In genomic region chr12:13964666-13965065, GRCh38 we compare ENCODE assay signal across 1 cellular context.
TF ChIP-seq lines count a peak whose summit lies in the region.

No MANE protein-coding gene starts in this region.

TF ChIP-seq in H1, 55 proteins besides CTCF, POLR2A, EP300 and RAD21:
- TF ChIP-seq, protein P1, sequence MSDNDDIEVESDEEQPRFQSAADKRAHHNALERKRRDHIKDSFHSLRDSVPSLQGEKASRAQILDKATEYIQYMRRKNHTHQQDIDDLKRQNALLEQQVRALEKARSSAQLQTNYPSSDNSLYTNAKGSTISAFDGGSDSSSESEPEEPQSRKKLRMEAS (IDR thresholded peaks at IDR 0.05), result 0 out of 2 replicates have a peak, but pooled peaks have one; percentile 9
- TF ChIP-seq CREB1 (IDR thresholded peaks at IDR 0.05) (peak; percentile 78), RNF2 (IDR thresholded peaks at IDR 0.05; ENCODE audit: borderline replicate concordance, low read depth, low read length, missing control alignments, poor library complexity, severe bottlenecking) (no peak)
